In the genomic region with DNA sequence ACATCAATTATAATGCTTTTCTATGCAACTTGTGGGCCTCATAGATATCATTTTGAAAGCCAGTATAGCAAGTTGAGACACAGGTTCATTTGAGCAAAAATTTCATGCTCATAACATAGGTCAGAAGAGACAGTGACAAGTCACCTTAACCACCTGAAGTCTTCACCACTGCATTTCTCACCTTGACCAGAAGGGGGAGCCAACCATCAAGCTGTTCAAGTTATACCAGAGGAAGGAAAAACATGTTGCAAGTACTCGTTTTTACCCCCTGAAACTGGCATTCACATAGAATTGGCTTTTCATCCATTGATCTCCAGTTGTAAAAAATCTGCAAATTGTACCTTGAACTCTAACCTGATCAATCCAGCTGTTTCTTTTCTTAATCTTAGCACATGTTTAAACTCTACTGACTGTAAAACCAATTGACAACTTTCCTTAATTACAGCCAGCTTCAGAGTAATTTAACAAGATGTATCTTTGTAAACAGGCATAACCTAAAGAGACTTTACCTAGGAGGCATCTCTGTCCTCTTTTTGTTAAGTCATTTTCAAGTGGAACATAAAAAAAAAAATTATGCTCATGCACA, we compare ENCODE assay signal across 9 cellular contexts. TPM values are rescaled to one million over a fixed set of nuclear protein-coding genes. Genes with fewer than 3 reads are reported as not detected.
DNase-seq lines count a peak whose midpoint lies in the region; ATAC-seq and TF ChIP-seq lines count a peak whose summit lies in the region.
"Had no signal": no experiment of that assay in that cellular context is flagged by ENCODE, and none has a peak within 500 bp of the region (broad histone marks: within the 10 kb centered on the region; RNA-seq: fewer than 3 reads in every experiment).

No MANE protein-coding gene starts in this region.

- TF ChIP-seq POLR2A in testis (IDR thresholded peaks at IDR 0.05): no peak

- no peaks in the 10 kb centered on the region for H3K36me3 ChIP-seq in CD8-positive, alpha-beta T cell (ENCODE audit: insufficient read depth, low read length)
- H3K36me3 ChIP-seq in testis (ENCODE audit: low read depth, missing control alignments): no peaks in the 10 kb centered on the region

- no peaks in the 10 kb centered on the region for H3K9me3 Mint-ChIP-seq in CD8-positive, alpha-beta T cell
- H3K9me3 Mint-ChIP-seq: dendritic cell treated with granulocyte-macrophage colony-stimulating factor and Interleukin-4, amounts not matched to agents 40 ng/mL and 50 ng/mL, for 4 days had no signal

- no peaks in the 10 kb centered on the region for H3K27me3 ChIP-seq in CD8-positive, alpha-beta T cell (ENCODE audit: insufficient read depth, low read length)
- H3K27me3 ChIP-seq in testis: no peaks in the 10 kb centered on the region

- peaks cover 5% of the 10 kb centered on the region for H3K4me1 Mint-ChIP-seq in CD8-positive, alpha-beta T cell (ENCODE audit: low read depth)

- no peaks in the 10 kb centered on the region for H3K27me3 Mint-ChIP-seq in CD8-positive, alpha-beta T cell (ENCODE audit: low read depth)
- H3K27me3 Mint-ChIP-seq: dendritic cell treated with granulocyte-macrophage colony-stimulating factor and Interleukin-4, amounts not matched to agents 40 ng/mL and 50 ng/mL, for 4 days had no signal

- peak; percentile 92 for ATAC-seq in CD8-positive, alpha-beta T cell
- ATAC-seq in GM19397 (IDR thresholded peaks at IDR 0.05; ENCODE audit: unreplicated experiment): peak; percentile 83

- DNase-seq in CD8-positive, alpha-beta T cell: peak; percentile 63 to 85 (median 78)
- DNase-seq in HS-27A (ENCODE audit: low read depth): peak; percentile 54
- peak; percentile 80 for DNase-seq in OCI-M1 (lab: John Stamatoyannopoulos, UW)
- peak; percentile 66 for DNase-seq in activated T-cell treated with anti-CD3 and anti-CD28 coated beads, Interleukin-2, amount 50 U/mL, for 1 hour
- DNase-seq in fibroblast of peridontal ligament (ENCODE audit: extremely low read depth): peak; percentile 81
- peak in 46 of 56 donors; percentile 4 to 85 (median 42) for DNase-seq in nucleus accumbens (lab: John Stamatoyannopoulos, UW)
- peak; percentile 90 for DNase-seq in testis

- no peak overlapping the region for H3K4me3 Mint-ChIP-seq in CD8-positive, alpha-beta T cell
- H3K4me3 Mint-ChIP-seq: dendritic cell treated with granulocyte-macrophage colony-stimulating factor and Interleukin-4, amounts not matched to agents 40 ng/mL and 50 ng/mL, for 4 days had no signal

- no peaks in the 10 kb centered on the region for H3K9me3 ChIP-seq in CD8-positive, alpha-beta T cell (ENCODE audit: low read length)
- H3K9me3 ChIP-seq in testis: no peaks in the 10 kb centered on the region

- intact Hi-C loops in CD8-positive, alpha-beta T cell (cut with DNase I, micrococcal nuclease): loop anchor here (1.0 to 2.0 kb wide), 4 partner anchors 36 to 185 kb away; partner anchors contain the start of genes ARL6IP5 (in 1 of the 2) and TMF1 (in 1 of the 2)
- intact Hi-C loops in testis (cut with DNase I; ENCODE audit: low total_unique reads): no loop called here

- CTCF ChIA-PET in CD8-positive, alpha-beta T cell (lab: Charles Lee): interaction anchor here (0.5 to 4.4 kb wide), 27 partner anchors 9 to 1546 kb away, joined by 3 to 46 read pairs (median 5); partner anchors contain the start of genes ARL6IP5 and TMF1

- H3K4me1 ChIP-seq in CD8-positive, alpha-beta T cell (ENCODE audit: insufficient read depth, low read length): no peaks in the 10 kb centered on the region
- no peaks in the 10 kb centered on the region for H3K4me1 ChIP-seq in testis

- 0 to 3% methylated on average over 1 of the region's 1 CpG for WGBS in testis, 2 donors

- TF ChIP-seq CTCF in CD8-positive, alpha-beta T cell (IDR thresholded peaks at IDR 0.05): peak; percentile 96
- TF ChIP-seq CTCF in testis (IDR thresholded peaks at IDR 0.05): peak; percentile 50 to 93 (median 83)

- H3K27ac Mint-ChIP-seq in CD8-positive, alpha-beta T cell: no peak overlapping the region
- H3K27ac Mint-ChIP-seq: dendritic cell treated with granulocyte-macrophage colony-stimulating factor and Interleukin-4, amounts not matched to agents 40 ng/mL and 50 ng/mL, for 4 days had no signal

- no peak overlapping the region for H3K27ac ChIP-seq in CD8-positive, alpha-beta T cell (ENCODE audit: low read depth, low read length)
- H3K27ac ChIP-seq in testis: no peak overlapping the region

- no peak overlapping the region for H3K4me3 ChIP-seq in CD8-positive, alpha-beta T cell (ENCODE audit: low read depth, low read length)
- H3K4me3 ChIP-seq in testis: no peak overlapping the region

- H3K36me3 Mint-ChIP-seq in CD8-positive, alpha-beta T cell: no peaks in the 10 kb centered on the region

- POLR2A ChIA-PET in CD8-positive, alpha-beta T cell (lab: Charles Lee): interaction anchor here (1.1 to 2.9 kb wide), 3 partner anchors 20 to 185 kb away, joined by 3 to 9 read pairs (median 9); no protein-coding TSS in a partner anchor

RNA-seq across cellular contexts. Expression of gene LMOD3, which starts 1.4 kb away (rescaled TPM):
- not detected for total RNA-seq in CD8-positive, alpha-beta T cell
- not detected for total RNA-seq in testis
- polyA plus RNA-seq in testis (ENCODE audit: insufficient read depth, low read depth, low replicate concordance): 0.55 TPM

RNA-seq across cellular contexts. Expression of gene ARL6IP5, which starts 36.2 kb away (rescaled TPM):
- total RNA-seq in CD8-positive, alpha-beta T cell: 10 to 100 TPM; 44.8 to 52.9 TPM
- 10 to 100 TPM; 61.3 to 70.6 TPM for total RNA-seq in testis
- 68.3 TPM for polyA plus RNA-seq in testis (ENCODE audit: insufficient read depth, low read depth, low replicate concordance)

RNA-seq across cellular contexts. Expression of gene UBA3, which starts 40.8 kb away (rescaled TPM):
- total RNA-seq in CD8-positive, alpha-beta T cell: 10 to 100 TPM; 35.0 to 43.5 TPM
- 10 to 100 TPM; 43.1 to 56.2 TPM for total RNA-seq in testis
- polyA plus RNA-seq in testis (ENCODE audit: insufficient read depth, low read depth, low replicate concordance): 39.8 TPM
